Comparison of ENCODE assay signal across 12 cellular contexts in the genomic region with DNA sequence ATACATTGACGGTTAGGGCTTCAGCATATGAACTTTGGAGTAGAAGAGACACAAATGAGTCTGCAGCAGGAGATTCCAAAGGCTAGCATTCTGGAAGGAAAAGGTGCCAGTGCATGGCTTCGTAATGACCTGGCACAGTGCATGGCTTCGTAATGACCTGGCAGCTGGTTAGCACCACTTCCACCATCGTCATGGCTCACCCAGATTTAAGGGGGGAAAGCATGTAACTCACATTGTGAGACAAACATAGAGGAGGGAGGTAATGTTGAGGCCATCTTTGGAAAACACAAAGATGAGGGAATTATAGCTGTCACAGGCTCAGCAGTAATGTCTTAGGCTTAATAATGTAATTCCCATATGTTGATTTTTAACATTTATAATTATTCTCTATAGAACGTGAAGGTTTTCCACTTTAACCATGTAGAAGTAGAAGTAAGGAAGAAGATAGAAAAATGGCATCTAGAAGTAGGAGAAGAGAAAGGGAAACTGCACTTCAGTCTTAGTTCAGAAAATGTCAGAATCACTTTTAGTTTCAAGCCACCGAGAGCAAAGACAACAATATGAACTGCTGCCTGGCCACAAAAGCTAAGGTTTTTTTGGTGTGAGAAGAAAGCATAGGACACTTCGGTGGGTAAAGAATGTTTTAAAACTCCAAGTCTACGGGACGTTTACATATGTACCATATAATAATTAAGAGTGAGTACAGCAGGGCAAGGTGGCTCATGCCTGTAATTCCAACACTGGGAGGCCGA. TPM values are rescaled to one million over a fixed set of nuclear protein-coding genes. Genes with fewer than 3 reads are reported as not detected.
A peak's percentile ranks its signal among the peaks of the same experiment; 100 is the strongest.
DNase-seq lines count a peak whose midpoint lies in the region; ATAC-seq and TF ChIP-seq lines count a peak whose summit lies in the region.
"Had no signal": no experiment of that assay in that cellular context is flagged by ENCODE, and none has a peak within 500 bp of the region (broad histone marks: within the 10 kb centered on the region; RNA-seq: fewer than 3 reads in every experiment).

No MANE protein-coding gene starts in this region.

- POLR2A ChIA-PET in T-cell (lab: Charles Lee), result interaction anchor here in 1 of 2 donors (0.6 kb wide), 1 partner anchor 8 kb away, joined by 3 read pairs; no protein-coding TSS in a partner anchor
- POLR2A ChIA-PET in PC-9 (lab: Charles Lee; ENCODE audit: unreplicated experiment), result interaction anchor here (0.6 kb wide), 1 partner anchor 10 kb away, joined by 10 read pairs; no protein-coding TSS in a partner anchor

- H3K4me2 ChIP-seq in PC-9, result no peak overlapping the region

- intact Hi-C loops in activated naive CD4-positive, alpha-beta T cell treated with anti-CD3 and anti-CD28 coated beads for 36 hours (cut with micrococcal nuclease), result no loop called here
- intact Hi-C loops in PC-9 (cut with micrococcal nuclease; ENCODE audit: unreplicated experiment), result no loop called here

- no peaks in the 10 kb centered on the region for H3K79me2 ChIP-seq in PC-9 (ENCODE audit: low read depth)

- peaks cover 12% of the 10 kb centered on the region for H3K4me1 Mint-ChIP-seq in activated naive CD4-positive, alpha-beta T cell treated with anti-CD3 and anti-CD28 coated beads for 36 hours (ENCODE audit: low read depth)
- H3K4me1 Mint-ChIP-seq in T-cell (peaks cover 0 to 17% (median 9%) of the 10 kb centered on the region in 3 donors), osteocyte (ENCODE audit: unreplicated experiment) (peaks cover 8% of the 10 kb centered on the region)

- no peak for DNase-seq in activated naive CD4-positive, alpha-beta T cell treated with anti-CD3 and anti-CD28 coated beads for 36 hours
- no peak for DNase-seq in activated naive CD4-positive, alpha-beta T cell (lab: John Stamatoyannopoulos, UW)
- DNase-seq in T-cell, result no peak
- DNase-seq in osteocyte (ENCODE audit: extremely low spot score, unreplicated experiment), result no peak
- no peak for DNase-seq in PC-9
- no peak for DNase-seq in iPS-NIHi7 (ENCODE audit: extremely low spot score)
- DNase-seq: H9, SW 1271 had no signal

- TF ChIP-seq CTCF in osteocyte (IDR thresholded peaks at IDR 0.05) (no peak), PC-9 (conservative IDR thresholded peaks at IDR 0.05) (no peak)

- no TSS peak for BruUV-seq in PC-9 (replicated peaks; lab: Mats Ljungman, UMichigan)

- CTCF ChIA-PET in activated naive CD4-positive, alpha-beta T cell treated with anti-CD3 and anti-CD28 coated beads for 36 hours (lab: Charles Lee), result interaction anchor here (0.6 kb wide), 1 partner anchor 108 kb away, joined by 3 read pairs; no protein-coding TSS in a partner anchor
- CTCF ChIA-PET in T-cell (lab: Charles Lee) (interaction anchor here in 1 of 2 donors (0.6 kb wide), 1 partner anchor 29 kb away, joined by 3 read pairs; no protein-coding TSS in a partner anchor), PC-9 (lab: Charles Lee) (no interaction called here)

- no peaks in the 10 kb centered on the region; the same call in 1 of the 2 replicates for H4K20me1 ChIP-seq in PC-9 (ENCODE audit: insufficient read depth)

- no peaks in the 10 kb centered on the region; the same call in 1 of the 2 replicates for H3K9me3 ChIP-seq in PC-9 (ENCODE audit: insufficient read depth, low read depth)

- no peaks in the 10 kb centered on the region for H3K36me3 ChIP-seq in PC-9 (ENCODE audit: low read depth)

- H3K27ac Mint-ChIP-seq in activated naive CD4-positive, alpha-beta T cell treated with anti-CD3 and anti-CD28 coated beads for 36 hours, result peak overlapping the region; percentile 73
- peak overlapping the region; percentile 16 to 19 for H3K27ac Mint-ChIP-seq in T-cell
- peak overlapping the region; percentile 51 for H3K27ac Mint-ChIP-seq in osteocyte (ENCODE audit: unreplicated experiment)
- H3K27ac Mint-ChIP-seq: dendritic cell treated with granulocyte-macrophage colony-stimulating factor and Interleukin-4, amounts not matched to agents 40 ng/mL and 50 ng/mL, for 4 days; H9 had no signal

- H3K9me3 Mint-ChIP-seq in activated naive CD4-positive, alpha-beta T cell treated with anti-CD3 and anti-CD28 coated beads for 36 hours, result no peaks in the 10 kb centered on the region
- H3K9me3 Mint-ChIP-seq in T-cell (peaks cover 0 to 7% (median 0%) of the 10 kb centered on the region in 3 donors), osteocyte (ENCODE audit: unreplicated experiment) (no peaks in the 10 kb centered on the region)

- H3K27me3 ChIP-seq in PC-9 (ENCODE audit: insufficient read depth, low read depth), result no peaks in the 10 kb centered on the region

- no peaks in the 10 kb centered on the region for H3K4me1 ChIP-seq in PC-9 (replicated peaks; ENCODE audit: insufficient read depth)

- peaks cover 39% of the 10 kb centered on the region for H3F3A ChIP-seq in PC-9 (ENCODE audit: insufficient read depth, low read depth)

- no peak overlapping the region for H2AFZ ChIP-seq in PC-9

- no peaks in the 10 kb centered on the region for H3K36me3 Mint-ChIP-seq in activated naive CD4-positive, alpha-beta T cell treated with anti-CD3 and anti-CD28 coated beads for 36 hours (ENCODE audit: low read depth)
- H3K36me3 Mint-ChIP-seq in T-cell (no peaks in the 10 kb centered on the region), osteocyte (ENCODE audit: unreplicated experiment) (peaks cover 6% of the 10 kb centered on the region)

- H3K27ac ChIP-seq in PC-9, result no peak overlapping the region

- H3K27me3 Mint-ChIP-seq in activated naive CD4-positive, alpha-beta T cell treated with anti-CD3 and anti-CD28 coated beads for 36 hours (ENCODE audit: low read depth), result peaks cover 1% of the 10 kb centered on the region
- H3K27me3 Mint-ChIP-seq in T-cell (peaks cover 0 to 6% of the 10 kb centered on the region in 2 donors), osteocyte (ENCODE audit: unreplicated experiment) (no peaks in the 10 kb centered on the region)

- H3K9me2 ChIP-seq in PC-9 (ENCODE audit: insufficient read depth), result no peaks in the 10 kb centered on the region

- ATAC-seq in HG02678 (IDR thresholded peaks at IDR 0.05; ENCODE audit: unreplicated experiment) (peak; percentile 66), T-cell (replicated peaks in 1 of 4) (no peak), SK-N-SH treated with all-trans-retinoic acid at 6 μM for 48 hours (no peak)
- ATAC-seq: sciatic nerve had no signal

- H3K4me3 ChIP-seq in PC-9, result no peak overlapping the region

- peak overlapping the region; percentile 37 for H3K4me3 Mint-ChIP-seq in activated naive CD4-positive, alpha-beta T cell treated with anti-CD3 and anti-CD28 coated beads for 36 hours
- peak overlapping the region in 1 of 3 donors; percentile 27 for H3K4me3 Mint-ChIP-seq in T-cell
- H3K4me3 Mint-ChIP-seq in osteocyte (ENCODE audit: unreplicated experiment), result no peak overlapping the region
- H3K4me3 Mint-ChIP-seq: dendritic cell treated with granulocyte-macrophage colony-stimulating factor and Interleukin-4, amounts not matched to agents 40 ng/mL and 50 ng/mL, for 4 days; H9 had no signal

TF ChIP-seq in SK-N-SH treated with all-trans-retinoic acid at 6 μM for 48 hours, 23 proteins besides CTCF, POLR2A, EP300 and RAD21:
- TF ChIP-seq TCF4 (CRISPR knock-in tag; IDR thresholded peaks at IDR 0.05; ENCODE audit: borderline replicate concordance) (no peak), ZNF565 (CRISPR knock-in tag; conservative IDR thresholded peaks at IDR 0.05; ENCODE audit: low read depth) (no peak), OSR1 (CRISPR knock-in tag; IDR thresholded peaks at IDR 0.05) (no peak), ZFP30 (CRISPR knock-in tag; IDR thresholded peaks at IDR 0.05) (no peak), ZNF70 (CRISPR knock-in tag; IDR thresholded peaks at IDR 0.05) (no peak), ZC3H10 (CRISPR knock-in tag; IDR thresholded peaks at IDR 0.05) (no peak)
- TF ChIP-seq, protein P1, sequence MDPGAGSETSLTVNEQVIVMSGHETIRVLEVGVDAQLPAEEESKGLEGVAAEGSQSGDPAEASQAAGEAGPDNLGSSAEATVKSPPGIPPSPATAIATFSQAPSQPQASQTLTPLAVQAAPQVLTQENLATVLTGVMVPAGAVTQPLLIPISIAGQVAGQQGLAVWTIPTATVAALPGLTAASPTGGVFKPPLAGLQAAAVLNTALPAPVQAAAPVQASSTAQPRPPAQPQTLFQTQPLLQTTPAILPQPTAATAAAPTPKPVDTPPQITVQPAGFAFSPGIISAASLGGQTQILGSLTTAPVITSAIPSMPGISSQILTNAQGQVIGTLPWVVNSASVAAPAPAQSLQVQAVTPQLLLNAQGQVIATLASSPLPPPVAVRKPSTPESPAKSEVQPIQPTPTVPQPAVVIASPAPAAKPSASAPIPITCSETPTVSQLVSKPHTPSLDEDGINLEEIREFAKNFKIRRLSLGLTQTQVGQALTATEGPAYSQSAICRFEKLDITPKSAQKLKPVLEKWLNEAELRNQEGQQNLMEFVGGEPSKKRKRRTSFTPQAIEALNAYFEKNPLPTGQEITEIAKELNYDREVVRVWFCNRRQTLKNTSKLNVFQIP (CRISPR knock-in tag; IDR thresholded peaks at IDR 0.05; ENCODE audit: borderline replicate concordance, low read depth), result no peak
- TF ChIP-seq, protein P2, sequence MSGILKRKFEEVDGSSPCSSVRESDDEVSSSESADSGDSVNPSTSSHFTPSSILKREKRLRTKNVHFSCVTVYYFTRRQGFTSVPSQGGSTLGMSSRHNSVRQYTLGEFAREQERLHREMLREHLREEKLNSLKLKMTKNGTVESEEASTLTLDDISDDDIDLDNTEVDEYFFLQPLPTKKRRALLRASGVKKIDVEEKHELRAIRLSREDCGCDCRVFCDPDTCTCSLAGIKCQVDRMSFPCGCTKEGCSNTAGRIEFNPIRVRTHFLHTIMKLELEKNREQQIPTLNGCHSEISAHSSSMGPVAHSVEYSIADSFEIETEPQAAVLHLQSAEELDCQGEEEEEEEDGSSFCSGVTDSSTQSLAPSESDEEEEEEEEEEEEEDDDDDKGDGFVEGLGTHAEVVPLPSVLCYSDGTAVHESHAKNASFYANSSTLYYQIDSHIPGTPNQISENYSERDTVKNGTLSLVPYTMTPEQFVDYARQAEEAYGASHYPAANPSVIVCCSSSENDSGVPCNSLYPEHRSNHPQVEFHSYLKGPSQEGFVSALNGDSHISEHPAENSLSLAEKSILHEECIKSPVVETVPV (CRISPR knock-in tag; IDR thresholded peaks at IDR 0.05), result no peak

RNA-seq across cellular contexts. Expression of a gene that starts 6.8 kb away (rescaled TPM):
- 10 to 100 TPM; 81.2 to 88.4 TPM for total RNA-seq in activated naive CD4-positive, alpha-beta T cell treated with anti-CD3 and anti-CD28 coated beads for 36 hours
- total RNA-seq in T-cell (100 to 1,000 TPM; 113 to 199 (median 193) TPM), osteocyte (197 and 206 TPM in 2 replicates), PC-9 (2021) (201 and 268 TPM in 2 replicates)

RNA-seq across cellular contexts. Expression of a gene that starts 43.4 kb away (rescaled TPM):
- total RNA-seq in activated naive CD4-positive, alpha-beta T cell treated with anti-CD3 and anti-CD28 coated beads for 36 hours, result not detected
- total RNA-seq in T-cell, result under 1 TPM in 3 of 5 donors, not detected in 2; 0.20 to 0.89 (median 0.35) TPM
- total RNA-seq in osteocyte, result 45.0 and 47.5 TPM in 2 replicates
- total RNA-seq in PC-9 (2021), result 72.8 and 107 TPM in 2 replicates

Comparison
In these comparisons a context has a peak if more than half of its experiments do, and no peak if none do; other contexts are left out.
1. H3K27ac Mint-ChIP-seq: peak in every context shown above with its lines; median percentile 73 in activated naive CD4-positive, alpha-beta T cell treated with anti-CD3 and anti-CD28 coated beads for 36 hours; 51 in osteocyte; 18 in T-cell.
2. RNA of a gene that starts 43.4 kb away (total RNA-seq): 72.8 to 107 TPM in PC-9 and 45.0 to 47.5 TPM in osteocyte; 0.20 to 0.89 TPM in T-cell and not detected in activated naive CD4-positive, alpha-beta T cell treated with anti-CD3 and anti-CD28 coated beads for 36 hours; every median in the first group is over 10 times any median in the second.